In the genomic region with DNA sequence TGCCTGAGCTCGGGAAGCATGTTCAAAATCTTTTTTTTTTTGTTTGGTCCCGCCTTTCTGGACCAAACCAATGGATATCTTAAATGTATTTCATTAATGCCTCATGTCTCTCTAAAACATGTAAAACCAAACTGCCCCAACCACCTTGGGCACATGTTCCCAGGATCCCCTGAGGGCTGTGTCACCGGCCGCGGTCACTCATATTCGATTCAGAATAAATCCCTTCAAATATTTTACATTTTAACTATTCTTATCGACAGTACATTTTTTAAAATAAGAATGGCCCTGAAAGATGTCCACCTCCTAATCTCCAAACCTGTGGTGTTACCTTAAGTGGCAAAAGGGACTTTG, we compare ENCODE assay signal across 7 cellular contexts.
DNase-seq lines count a peak whose midpoint lies in the region; ATAC-seq and TF ChIP-seq lines count a peak whose summit lies in the region.
"Had no signal": no experiment of that assay in that cellular context is flagged by ENCODE, and none has a peak within 500 bp of the region (broad histone marks: within the 10 kb centered on the region; RNA-seq: fewer than 3 reads in every experiment).

No MANE protein-coding gene starts in this region.

- H3K27ac Mint-ChIP-seq in stimulated activated memory B cell treated with anti-CD40 and anti-IgM and Interleukin-4, amounts not matched to agents 10 μg/mL and 1 μg/mL and 100 μg/mL, for 72 hours, result peak overlapping the region; percentile 100

- DNase-seq in NOMO-1 treated with dmso at 0.1 percent for 144 hours (lab: John Stamatoyannopoulos, UW; ENCODE audit: unreplicated experiment) (peak; percentile 36), NOMO-1 treated with DMSO at 0.1 percent for 48 hours (lab: John Stamatoyannopoulos, UW; ENCODE audit: unreplicated experiment) (no peak), coronary artery (ENCODE audit: low spot score) (no peak)
- DNase-seq: 8988T had no signal

- no peaks in the 10 kb centered on the region for H3K27me3 Mint-ChIP-seq in stimulated activated memory B cell treated with anti-CD40 and anti-IgM and Interleukin-4, amounts not matched to agents 10 μg/mL and 1 μg/mL and 100 μg/mL, for 72 hours

- ATAC-seq in stimulated activated memory B cell treated with anti-CD40 and anti-IgM and Interleukin-4, amounts not matched to agents 10 μg/mL and 1 μg/mL and 100 μg/mL, for 72 hours, result no peak
- ATAC-seq in activated CD4-positive, CD25-positive, alpha-beta regulatory T cell treated with anti-CD3 and anti-CD28 coated beads, Interleukin-2, amount 50 U/mL, for 24 hours, result no peak
- ATAC-seq in HG03175 (IDR thresholded peaks at IDR 0.05; ENCODE audit: unreplicated experiment), result no peak

- no peak for TF ChIP-seq CTCF in coronary artery (IDR thresholded peaks at IDR 0.05)

- H3K36me3 Mint-ChIP-seq in stimulated activated memory B cell treated with anti-CD40 and anti-IgM and Interleukin-4, amounts not matched to agents 10 μg/mL and 1 μg/mL and 100 μg/mL, for 72 hours, result peaks cover 31% of the 10 kb centered on the region

- H3K4me1 Mint-ChIP-seq in stimulated activated memory B cell treated with anti-CD40 and anti-IgM and Interleukin-4, amounts not matched to agents 10 μg/mL and 1 μg/mL and 100 μg/mL, for 72 hours, result peaks cover 66% of the 10 kb centered on the region

- H3K9me3 Mint-ChIP-seq in stimulated activated memory B cell treated with anti-CD40 and anti-IgM and Interleukin-4, amounts not matched to agents 10 μg/mL and 1 μg/mL and 100 μg/mL, for 72 hours, result no peaks in the 10 kb centered on the region

- H3K4me3 Mint-ChIP-seq in stimulated activated memory B cell treated with anti-CD40 and anti-IgM and Interleukin-4, amounts not matched to agents 10 μg/mL and 1 μg/mL and 100 μg/mL, for 72 hours, result peak overlapping the region; percentile 98

- H3K4me3 ChIP-seq in coronary artery, result peak overlapping the region; percentile 97

- H3K27ac ChIP-seq in coronary artery, result peak overlapping the region; percentile 70 to 91
